23 cellular contexts compared by ENCODE assay signal in genomic region chr5:107840161-107840560, GRCh38.
"Had no signal": no experiment of that assay in that cellular context is flagged by ENCODE, and none has a peak within 500 bp of the region (broad histone marks: within the 10 kb centered on the region; RNA-seq: fewer than 3 reads in every experiment).

No MANE protein-coding gene starts in this region.

- ATAC-seq: HepG2, K562 had no signal

- H3K9me3 ChIP-seq: SJSA1 had no signal

- H3K4me3 ChIP-seq: K562, SJSA1 had no signal

- DNase-seq: Kasumi-1, MM.1S, NCI-H1092 treated with DMSO at 0.1 percent for 48 hours, NCI-H1417, NCI-H1436 treated with DMSO at 0.1 percent for 48 hours, NCI-H1694, NCI-H187 treated with DMSO at 0.1 percent for 48 hours, NCI-H2029 treated with DMSO at 0.1 percent for 48 hours, NCI-H2171, NCI-H226, NCI-H446, NCI-H510A, NCI-H524 treated with DMSO at 0.1 percent for 48 hours, NCI-H69, NCI-H774, Right ventricle myocardium superior, RPMI8226, SIG-M5 had no signal

- H3K27ac ChIP-seq: KMS-11, SJSA1 had no signal

- H3K4me2 ChIP-seq: KMS-11 had no signal

- H3K4me1 ChIP-seq: SJSA1 had no signal

- H3K9ac ChIP-seq: KMS-11 had no signal

- H3K36me3 ChIP-seq: SJSA1 had no signal

- FAIRE-seq: HepG2, K562, RCC 7860 had no signal
